Comparison of ENCODE assay signal across 8 cellular contexts in genomic region chr1:235888119-235888643, GRCh38. TPM values are rescaled to one million over a fixed set of nuclear protein-coding genes. Genes with fewer than 3 reads are reported as not detected.
A peak's percentile ranks its signal among the peaks of the same experiment; 100 is the strongest.
DNase-seq lines count a peak whose midpoint lies in the region; ATAC-seq and TF ChIP-seq lines count a peak whose summit lies in the region.

No MANE protein-coding gene starts in this region.

- H3K79me2 ChIP-seq in mammary epithelial cell (ENCODE audit: insufficient read depth, low read length), result no peaks in the 10 kb centered on the region

- H3K27ac Mint-ChIP-seq in activated naive CD8-positive, alpha-beta T cell, result peak overlapping the region; percentile 96

- dilution Hi-C loops in mammary epithelial cell (cut with HindIII; ENCODE audit: low sequenced_read_pairs), result no loop called here

- no peaks in the 10 kb centered on the region for H3K9me3 Mint-ChIP-seq in activated naive CD8-positive, alpha-beta T cell (ENCODE audit: low read depth)

- no peaks in the 10 kb centered on the region for H4K20me1 ChIP-seq in mammary epithelial cell (ENCODE audit: insufficient read depth, low read length)

- H3K4me1 Mint-ChIP-seq in activated naive CD8-positive, alpha-beta T cell (ENCODE audit: low read depth), result peaks cover 31% of the 10 kb centered on the region

- H3K4me2 ChIP-seq in mammary epithelial cell (ENCODE audit: insufficient read depth, low read depth, low read length), result no peak overlapping the region

- in situ Hi-C loops in mammary epithelial cell (cut with MboI; ENCODE audit: low sequenced_read_pairs in 2 of 2), result no loop called here

- DNase-seq in mammary epithelial cell (no peak), breast epithelium (ENCODE audit: low spot score in 2 of 2) (no peak), upper lobe of right lung (no peak), DMS 273 treated with DMSO at 0.1 percent for 48 hours (lab: John Stamatoyannopoulos, UW) (no peak), NCI-H526 (lab: John Stamatoyannopoulos, UW) (no peak), NOMO-1 treated with DMSO at 0.1 percent for 48 hours (lab: John Stamatoyannopoulos, UW; ENCODE audit: unreplicated experiment) (no peak)

- no peak overlapping the region for H3K9ac ChIP-seq in mammary epithelial cell (ENCODE audit: insufficient read depth, low read length)

- H3K9me3 ChIP-seq in mammary epithelial cell (replicated peaks; ENCODE audit: insufficient read depth, low read length) (no peaks in the 10 kb centered on the region), breast epithelium (no peaks in the 10 kb centered on the region), upper lobe of right lung (no peaks in the 10 kb centered on the region)

- no TSS peak for BruUV-seq in mammary epithelial cell (replicated peaks; lab: Mats Ljungman, UMichigan)

- H3K4me3 ChIP-seq in mammary epithelial cell (replicated peaks in 1 of 3; ENCODE audit: insufficient read depth in 1 of 3, low read depth in 2 of 3, low read length in 3 of 3) (no peak overlapping the region), breast epithelium (no peak overlapping the region), upper lobe of right lung (no peak overlapping the region)

- CTCF ChIA-PET in mammary epithelial cell (lab: Charles Lee; ENCODE audit: low non-redundant PET), result no interaction called here

- no peak overlapping the region for H3K27ac ChIP-seq in mammary epithelial cell (ENCODE audit: insufficient read depth, low read depth, low read length)
- no peak overlapping the region for H3K27ac ChIP-seq in breast epithelium
- H3K27ac ChIP-seq in upper lobe of right lung, result peak overlapping the region; percentile 47

- intact Hi-C loops in mammary epithelial cell (cut with micrococcal nuclease), result no loop called here
- intact Hi-C loops in breast epithelium (cut with DNase I; ENCODE audit: low total_unique reads), result no loop called here
- intact Hi-C loops in upper lobe of right lung (cut with DNase I), result no loop called here

- TF ChIP-seq CTCF in mammary epithelial cell (conservative IDR thresholded peaks at IDR 0.05 in 1 of 2, IDR thresholded peaks at IDR 0.05 in 1 of 2; ENCODE audit: extremely low read depth in 1 of 2, insufficient read depth in 1 of 2, low read depth in 1 of 2, low read length in 2 of 2) (no peak), breast epithelium (IDR thresholded peaks at IDR 0.05) (no peak), upper lobe of right lung (IDR thresholded peaks at IDR 0.05) (no peak)

- H3K4me3 Mint-ChIP-seq in activated naive CD8-positive, alpha-beta T cell, result peak overlapping the region; percentile 72

- no peak for TF ChIP-seq POLR2A in breast epithelium (IDR thresholded peaks at IDR 0.05)

- ATAC-seq in HG03565 (IDR thresholded peaks at IDR 0.05; ENCODE audit: unreplicated experiment) (peak; percentile 76), upper lobe of right lung (peak; percentile 43)

- no peaks in the 10 kb centered on the region for H3K27me3 ChIP-seq in mammary epithelial cell (ENCODE audit: insufficient read depth, low read length)
- no peaks in the 10 kb centered on the region for H3K27me3 ChIP-seq in breast epithelium
- no peaks in the 10 kb centered on the region for H3K27me3 ChIP-seq in upper lobe of right lung

- 95% methylated on average over 8 of the region's 8 CpGs for WGBS in mammary epithelial cell (ENCODE audit: low coverage, missing lambda C conversion rate)

- peaks cover 13% of the 10 kb centered on the region for H3K4me1 ChIP-seq in mammary epithelial cell (ENCODE audit: insufficient read depth, low read length)
- peaks cover 0 to 3% of the 10 kb centered on the region in 2 donors for H3K4me1 ChIP-seq in breast epithelium
- H3K4me1 ChIP-seq in upper lobe of right lung, result peaks cover 6% of the 10 kb centered on the region

- peak overlapping the region; percentile 21 for H2AFZ ChIP-seq in mammary epithelial cell (ENCODE audit: low read depth, low read length)

- H3K27me3 Mint-ChIP-seq in activated naive CD8-positive, alpha-beta T cell, result no peaks in the 10 kb centered on the region

- H3K36me3 ChIP-seq in mammary epithelial cell (ENCODE audit: insufficient read depth, low read length), result no peaks in the 10 kb centered on the region
- no peaks in the 10 kb centered on the region for H3K36me3 ChIP-seq in breast epithelium
- H3K36me3 ChIP-seq in upper lobe of right lung, result no peaks in the 10 kb centered on the region

- H3K36me3 Mint-ChIP-seq in activated naive CD8-positive, alpha-beta T cell, result no peaks in the 10 kb centered on the region

RNA-seq across cellular contexts. Expression of gene LYST, which starts 21.5 kb away (rescaled TPM):
- total RNA-seq in mammary epithelial cell (10 to 100 TPM; 27.6 to 50.5 TPM), breast epithelium (10 to 100 TPM; 63.3 to 78.3 (median 66.1) TPM), upper lobe of right lung (78.4 TPM)
- polyA plus RNA-seq in mammary epithelial cell, result 6.1 TPM
- 53.0 TPM for polyA minus RNA-seq in mammary epithelial cell
